ENCODE assay signal across 18 cellular contexts in the genomic region with DNA sequence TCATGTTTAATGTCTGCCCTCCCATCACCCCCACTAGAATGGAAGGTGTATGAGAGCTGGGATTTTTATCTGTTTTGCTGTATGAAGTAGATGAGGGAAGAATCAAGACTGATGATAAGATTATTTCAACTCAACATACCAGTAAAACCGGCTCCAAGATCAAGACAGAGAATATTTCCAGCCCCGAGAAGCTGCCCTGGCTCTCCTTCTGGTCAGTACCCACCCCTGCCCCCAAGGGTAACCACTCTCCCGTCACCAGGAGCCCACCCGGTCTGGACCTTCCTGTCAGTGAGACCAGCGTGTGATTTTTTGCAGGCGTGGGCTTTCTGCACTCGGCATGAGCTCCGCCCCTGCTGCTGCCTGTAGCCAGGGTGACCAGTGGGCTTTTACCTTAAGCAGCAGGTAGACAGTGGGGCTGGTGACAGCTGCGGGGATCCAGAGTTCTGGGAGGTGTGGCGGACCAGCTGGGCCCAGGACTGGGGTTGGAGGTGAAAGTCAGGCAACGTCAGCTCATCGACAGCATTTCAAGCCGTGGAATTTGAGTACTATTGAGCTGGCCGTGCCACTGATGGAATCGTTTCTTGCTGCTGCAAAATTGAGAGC. TPM values are rescaled to one million over a fixed set of nuclear protein-coding genes. Genes with fewer than 3 reads are reported as not detected.
DNase-seq lines count a peak whose midpoint lies in the region; ATAC-seq and TF ChIP-seq lines count a peak whose summit lies in the region.
"Had no signal": no experiment of that assay in that cellular context is flagged by ENCODE, and none has a peak within 500 bp of the region (broad histone marks: within the 10 kb centered on the region; RNA-seq: fewer than 3 reads in every experiment).

No MANE protein-coding gene starts in this region.

- H3K4me1 ChIP-seq in HCT116 (ENCODE audit: control insufficient read depth in 1 of 2, insufficient read depth in 2 of 2, low read length in 2 of 2), result peaks cover 71 to 97% of the 10 kb centered on the region in 2 experiments
- H3K4me1 ChIP-seq in mesenchymal stem cell (ENCODE audit: control insufficient read depth, insufficient read depth, low read depth, low read length), result peaks cover 67% of the 10 kb centered on the region
- H3K4me1 ChIP-seq in GM23248 (ENCODE audit: insufficient read depth), result peaks cover 6% of the 10 kb centered on the region

- no peaks in the 10 kb centered on the region for H3K27me3 Mint-ChIP-seq in progenitor cell of endocrine pancreas
- peaks cover 22% of the 10 kb centered on the region for H3K27me3 Mint-ChIP-seq in stimulated activated naive CD8-positive, alpha-beta T cell treated with anti-CD3 and anti-CD28 coated beads, Interleukin-15, amount 100 ng/mL, for 72 hours

- no peak overlapping the region for H3K4me3 ChIP-seq in HCT116 (replicated peaks in 1 of 2; ENCODE audit: low read depth in 1 of 2, low read length in 2 of 2)
- H3K4me3 ChIP-seq in mesenchymal stem cell (ENCODE audit: insufficient read depth in 1 of 2, low read depth in 1 of 2, low read length in 2 of 2), result no peak overlapping the region
- H3K4me3 ChIP-seq in GM23248, result no peak overlapping the region
- H3K4me3 ChIP-seq: GM12878 had no signal

- no peak for TF ChIP-seq POLR2A in HCT116 (IDR thresholded peaks at IDR 0.05; ENCODE audit: borderline replicate concordance, extremely low read depth, insufficient read depth, insufficient read length)

- POLR2A ChIA-PET in HCT116 (lab: Charles Lee), result interaction anchor here (1.0 to 2.2 kb wide), 2 partner anchors 15 to 49 kb away, joined by 3 to 6 read pairs; partner anchors contain the start of gene PDGFB
- POLR2A ChIA-PET in RWPE1 (lab: Yijun Ruan, JAX; ENCODE audit: low non-redundant PET), result no interaction called here

- intact Hi-C loops in HCT116 (cut with micrococcal nuclease), result loop anchor here (5.0 kb wide), 2 partner anchors 52 to 122 kb away; partner anchors contain the start of gene PDGFB

- H3K4ac ChIP-seq in mesenchymal stem cell (ENCODE audit: low read depth in 1 of 2, low read length in 2 of 2), result no peak overlapping the region

- ATAC-seq in HCT116, result no peak
- no peak for ATAC-seq in stimulated activated naive CD8-positive, alpha-beta T cell treated with anti-CD3 and anti-CD28 coated beads, Interleukin-15, amount 100 ng/mL, for 72 hours
- ATAC-seq: GM12878 had no signal

- no peaks in the 10 kb centered on the region for H3K9me3 Mint-ChIP-seq in progenitor cell of endocrine pancreas (ENCODE audit: low read depth)
- no peaks in the 10 kb centered on the region for H3K9me3 Mint-ChIP-seq in stimulated activated naive CD8-positive, alpha-beta T cell treated with anti-CD3 and anti-CD28 coated beads, Interleukin-15, amount 100 ng/mL, for 72 hours

- H4K8ac ChIP-seq in mesenchymal stem cell (ENCODE audit: low read length), result no peak overlapping the region

- peak overlapping the region; percentile 80 for H4K91ac ChIP-seq in mesenchymal stem cell (ENCODE audit: low read length)

- no peaks in the 10 kb centered on the region for H3F3A ChIP-seq in GM23248 (ENCODE audit: insufficient read depth)

- peak overlapping the region; percentile 98 for H3K27ac ChIP-seq in HCT116 (ENCODE audit: low read depth, low read length)
- H3K27ac ChIP-seq in RWPE1, result peak overlapping the region; percentile 46
- no peak overlapping the region for H3K27ac ChIP-seq in mesenchymal stem cell (ENCODE audit: low read length, poor library complexity, severe bottlenecking)
- H3K27ac ChIP-seq in GM23248, result no peak overlapping the region

- TF ChIP-seq CTCF in HCT116 (IDR thresholded peaks at IDR 0.05 in 2 of 3, conservative IDR thresholded peaks at IDR 0.05 in 1 of 3; ENCODE audit: borderline replicate concordance in 1 of 3, insufficient read depth in 1 of 3, low read depth in 2 of 3, low read length in 2 of 3), result no peak
- TF ChIP-seq CTCF in RWPE1 (conservative IDR thresholded peaks at IDR 0.05; ENCODE audit: low read depth), result no peak
- no peak for TF ChIP-seq CTCF in progenitor cell of endocrine pancreas (IDR thresholded peaks at IDR 0.05; ENCODE audit: unreplicated experiment)

- peak overlapping the region; percentile 39 for H3K4me2 ChIP-seq in HCT116 (ENCODE audit: low read length)
- H3K4me2 ChIP-seq in mesenchymal stem cell (ENCODE audit: low read length, poor library complexity, severe bottlenecking), result no peak overlapping the region
- H3K4me2 ChIP-seq in GM23248 (ENCODE audit: unreplicated experiment), result no peak overlapping the region

- H3K27me3 ChIP-seq in HCT116 (ENCODE audit: insufficient read depth, low read length), result no peaks in the 10 kb centered on the region
- peaks cover 0 to 45% of the 10 kb centered on the region in 2 experiments for H3K27me3 ChIP-seq in mesenchymal stem cell (ENCODE audit: control insufficient read depth in 1 of 2, insufficient read depth in 1 of 2, low read length in 2 of 2)
- H3K27me3 ChIP-seq in GM23248 (replicated peaks; ENCODE audit: insufficient read depth), result no peaks in the 10 kb centered on the region

- TF ChIP-seq RAD21 in HCT116 (IDR thresholded peaks at IDR 0.05; ENCODE audit: low read depth), result no peak

- H3K4me3 Mint-ChIP-seq in progenitor cell of endocrine pancreas (ENCODE audit: low read depth), result no peak overlapping the region
- H3K4me3 Mint-ChIP-seq in stimulated activated naive CD8-positive, alpha-beta T cell treated with anti-CD3 and anti-CD28 coated beads, Interleukin-15, amount 100 ng/mL, for 72 hours, result no peak overlapping the region
- H3K4me3 Mint-ChIP-seq: CD14-positive monocyte had no signal

- H3K36me3 ChIP-seq in HCT116 (ENCODE audit: control insufficient read depth in 1 of 2, insufficient read depth in 2 of 2, low read length in 2 of 2) (no peaks in the 10 kb centered on the region), mesenchymal stem cell (ENCODE audit: control insufficient read depth in 1 of 2, insufficient read depth in 2 of 2, low read depth in 1 of 2, low read length in 2 of 2) (no peaks in the 10 kb centered on the region), GM23248 (ENCODE audit: low read depth) (no peaks in the 10 kb centered on the region)

- peak overlapping the region; percentile 25 for H3K27ac Mint-ChIP-seq in progenitor cell of endocrine pancreas
- H3K27ac Mint-ChIP-seq in stimulated activated naive CD8-positive, alpha-beta T cell treated with anti-CD3 and anti-CD28 coated beads, Interleukin-15, amount 100 ng/mL, for 72 hours, result peak overlapping the region in 1 of 2 donors; percentile 64

- no peak overlapping the region for H3K23ac ChIP-seq in mesenchymal stem cell (ENCODE audit: low read length in 2 of 2)

- no peak overlapping the region for H2AFZ ChIP-seq in HCT116 (ENCODE audit: low read depth, low read length, poor library complexity, severe bottlenecking)
- H2AFZ ChIP-seq in mesenchymal stem cell (ENCODE audit: low read depth, low read length), result no peak overlapping the region
- no peak overlapping the region for H2AFZ ChIP-seq in GM23248

- no peak overlapping the region for H2BK120ac ChIP-seq in mesenchymal stem cell (ENCODE audit: low read depth, low read length)

- 82% methylated on average over 15 of the region's 15 CpGs for WGBS in mesenchymal stem cell
- WGBS in GM23248 (ENCODE audit: low coverage in 1 of 2, low lambda C conversion rate in 2 of 2, missing lambda C conversion rate in 2 of 2), 2 experiments, result 83 to 84% methylated on average over 15 of the region's 15 CpGs

- peak overlapping the region in 1 of 2 experiments; percentile 70 for H2BK12ac ChIP-seq in mesenchymal stem cell (ENCODE audit: low read length in 2 of 2)

- in situ Hi-C loops in GM23248 (cut with MboI), result no loop called here

- H3K79me1 ChIP-seq in mesenchymal stem cell (replicated peaks; ENCODE audit: low read length, poor library complexity, severe bottlenecking), result no peaks in the 10 kb centered on the region

- H3K9ac ChIP-seq in HCT116 (ENCODE audit: low read length) (0 out of 2 replicates have a peak overlapping the region, but pooled peaks have one; percentile 11), mesenchymal stem cell (ENCODE audit: low read length) (no peak overlapping the region), GM23248 (no peak overlapping the region)

- no peaks in the 10 kb centered on the region for H3K9me3 ChIP-seq in HCT116 (ENCODE audit: control insufficient read depth in 1 of 2, insufficient read depth in 1 of 2, low read depth in 1 of 2, low read length in 2 of 2)
- H3K9me3 ChIP-seq in mesenchymal stem cell (ENCODE audit: control insufficient read depth, low read length), result no peaks in the 10 kb centered on the region
- no peaks in the 10 kb centered on the region for H3K9me3 ChIP-seq in GM23248 (ENCODE audit: low read depth)

- CTCF ChIA-PET in HCT116 (lab: Charles Lee), result no interaction called here
- CTCF ChIA-PET in RWPE1 (lab: Yijun Ruan, JAX), result no interaction called here

- RAD21 ChIA-PET in HCT116 (lab: Charles Lee; ENCODE audit: low non-redundant PET in 1 of 2, low total read pairs in 2 of 2, uncharacterized antibody in 2 of 2, unreplicated experiment in 2 of 2), result no interaction called here

- H3K4me1 Mint-ChIP-seq in progenitor cell of endocrine pancreas (ENCODE audit: low read depth), result peaks cover 31% of the 10 kb centered on the region
- H3K4me1 Mint-ChIP-seq in stimulated activated naive CD8-positive, alpha-beta T cell treated with anti-CD3 and anti-CD28 coated beads, Interleukin-15, amount 100 ng/mL, for 72 hours, result peaks cover 12% of the 10 kb centered on the region

- no peak overlapping the region for H2BK5ac ChIP-seq in mesenchymal stem cell (ENCODE audit: low read depth, low read length, poor library complexity, severe bottlenecking)

- no TSS peak for BruUV-seq in HCT116 (replicated peaks; lab: Mats Ljungman, UMichigan)

- no peaks in the 10 kb centered on the region for H3K36me3 Mint-ChIP-seq in progenitor cell of endocrine pancreas (ENCODE audit: insufficient read depth)

- no peak overlapping the region for H3K14ac ChIP-seq in mesenchymal stem cell (ENCODE audit: low read length in 2 of 2)

- H2BK15ac ChIP-seq in mesenchymal stem cell (ENCODE audit: low read depth, poor library complexity, severe bottlenecking), result no peak overlapping the region

- no peak overlapping the region for H3K18ac ChIP-seq in mesenchymal stem cell (ENCODE audit: low read depth in 1 of 2, low read length in 2 of 2)

- H2AK5ac ChIP-seq in mesenchymal stem cell (ENCODE audit: low read length, severe bottlenecking), result peak overlapping the region; percentile 67

- DNase-seq in HCT116 (ENCODE audit: low read depth, low spot score), result no peak
- no peak for DNase-seq in RWPE1 (ENCODE audit: low spot score)
- no peak for DNase-seq in mesenchymal stem cell
- DNase-seq in progenitor cell of endocrine pancreas (ENCODE audit: low spot score, unreplicated experiment), result no peak
- no peak for DNase-seq in GM23248
- no peak for DNase-seq in stimulated activated naive CD8-positive, alpha-beta T cell treated with anti-CD3 and anti-CD28 coated beads, Interleukin-15, amount 100 ng/mL, for 72 hours
- no peak for DNase-seq in occipital lobe (lab: John Stamatoyannopoulos, UW)
- DNase-seq: COR-L47, DMS53, Karpas-422, MM.1S, NCI-H1105 treated with DMSO at 0.1 percent for 48 hours, NCI-H187, NCI-H446 treated with DMSO at 0.1 percent for 48 hours, NCI-H748 treated with DMSO at 0.1 percent for 48 hours, SHP77 treated with DMSO at 0.1 percent for 48 hours had no signal

- H4K20me1 ChIP-seq in HCT116 (ENCODE audit: insufficient read depth) (no peaks in the 10 kb centered on the region), GM23248 (ENCODE audit: insufficient read depth) (no peaks in the 10 kb centered on the region)

- H3K79me2 ChIP-seq in HCT116 (ENCODE audit: insufficient read depth, low read length), result no peaks in the 10 kb centered on the region
- no peaks in the 10 kb centered on the region for H3K79me2 ChIP-seq in GM23248 (ENCODE audit: insufficient read depth)

- no peaks in the 10 kb centered on the region for H3K9me2 ChIP-seq in HCT116 (ENCODE audit: insufficient read depth)
- H3K9me2 ChIP-seq in GM23248 (ENCODE audit: insufficient read depth), result no peaks in the 10 kb centered on the region

RNA-seq across cellular contexts. Expression of gene RPL3, which starts 25.6 kb away (rescaled TPM):
- total RNA-seq in HCT116 (2021; ENCODE audit: unreplicated experiment), result 2,966 TPM
- 4,751 and 5,637 TPM in 2 replicates for polyA plus RNA-seq in HCT116 (2012)
- polyA plus RNA-seq in mesenchymal stem cell (2013, experiment 1 of 2), result 1,826 TPM
- polyA plus RNA-seq in mesenchymal stem cell (2013, experiment 2 of 2), result 1,787 TPM
- 2,433 and 2,506 TPM in 2 replicates for total RNA-seq in progenitor cell of endocrine pancreas
- total RNA-seq in GM23248 (2014; rRNA removed; shearing (Covaris generic)), result 1,555 and 2,353 TPM in 2 replicates
- 920 and 929 TPM in 2 replicates for polyA plus RNA-seq in GM23248 (2016; fragmentation: Nextera tagmentation; extraction: Ambion mirVana)
- total RNA-seq in occipital lobe, result 1,406 TPM

RNA-seq across cellular contexts. Expression of gene PDGFB, which starts 49.1 kb away (rescaled TPM):
- 13.1 TPM for total RNA-seq in HCT116 (2021; ENCODE audit: unreplicated experiment)
- polyA plus RNA-seq in HCT116 (2012), result 15.7 and 16.0 TPM in 2 replicates
- polyA plus RNA-seq in mesenchymal stem cell (2013, experiment 1 of 2), result 3.4 TPM
- 3.6 TPM for polyA plus RNA-seq in mesenchymal stem cell (2013, experiment 2 of 2)
- total RNA-seq in progenitor cell of endocrine pancreas, result 6.7 and 7.1 TPM in 2 replicates
- not detected in 2 replicates for total RNA-seq in GM23248 (2014; rRNA removed; shearing (Covaris generic))
- polyA plus RNA-seq in GM23248 (2016; fragmentation: Nextera tagmentation; extraction: Ambion mirVana), result 0.14 and 0.49 TPM in 2 replicates
- 2.5 TPM for total RNA-seq in occipital lobe
- polyA plus RNA-seq: CD14-positive monocyte had no signal

RNA-seq across cellular contexts. Expression of gene SYNGR1, which starts 55.9 kb away (rescaled TPM):
- total RNA-seq in HCT116 (2021; ENCODE audit: unreplicated experiment), result 20.7 TPM
- 31.1 and 42.6 TPM in 2 replicates for polyA plus RNA-seq in HCT116 (2012)
- polyA plus RNA-seq in mesenchymal stem cell (2013, experiment 1 of 2), result 22.3 TPM
- polyA plus RNA-seq in mesenchymal stem cell (2013, experiment 2 of 2), result 22.9 TPM
- total RNA-seq in progenitor cell of endocrine pancreas, result 36.8 and 38.0 TPM in 2 replicates
- 5.2 and 6.1 TPM in 2 replicates for total RNA-seq in GM23248 (2014; rRNA removed; shearing (Covaris generic))
- 20.3 and 23.2 TPM in 2 replicates for polyA plus RNA-seq in GM23248 (2016; fragmentation: Nextera tagmentation; extraction: Ambion mirVana)
- total RNA-seq in occipital lobe, result 63.9 TPM

Comparison
In these comparisons a context has a peak if more than half of its experiments do, and no peak if none do; other contexts are left out.
1. H3K27ac ChIP-seq: peak in HCT116 (single experiment) and RWPE1 (single experiment); none in mesenchymal stem cell (single experiment) and GM23248 (single experiment).